ENCODE assay signal across 23 cellular contexts in genomic region chr14:73263606-73264005, GRCh38.
"Had no signal": no experiment of that assay in that cellular context is flagged by ENCODE, and none has a peak within 500 bp of the region (broad histone marks: within the 10 kb centered on the region; RNA-seq: fewer than 3 reads in every experiment).

No MANE protein-coding gene starts in this region.

- DNase-seq: activated CD4-positive, alpha-beta memory T cell treated with anti-CD3 and anti-CD28 coated beads for 36 hours; activated CD4-positive, alpha-beta T cell treated with anti-CD3 and anti-CD28 coated beads, Interleukin-2, amount 10 ng/mL, durations not matched to agents 24 days and 14 days; activated CD4-positive, CD25-positive, alpha-beta regulatory T cell treated with anti-CD3 and anti-CD28 coated beads, Interleukin-2, amount 50 U/mL, for 72 hours; activated CD8-positive, alpha-beta memory T cell treated with anti-CD3 and anti-CD28 coated beads, Interleukin-2, amount 50 U/mL, for 4 hours; activated gamma-delta T cell; activated naive CD4-positive, alpha-beta T cell treated with anti-CD3 and anti-CD28 coated beads, Interleukin-2, amount 10 ng/mL, durations not matched to agents 7 days and 5 days; activated naive CD8-positive, alpha-beta T cell treated with anti-CD3 and anti-CD28 coated beads, Interleukin-2, amount 10 ng/mL, durations not matched to agents 7 days and 5 days; activated T-cell treated with anti-CD3 and anti-CD28 coated beads, Interleukin-2, amount 50 U/mL, for 1 hour; dorsolateral prefrontal cortex; effector memory CD4-positive, alpha-beta T cell; islet precursor cell; left ventricle myocardium inferior; nephron progenitor cell; psoas muscle; sigmoid colon; small intestine; stimulated activated CD4-positive, alpha-beta T cell treated with anti-CD3 and anti-CD28 coated beads, Interleukin-4, amount 100 ng/mL, for 24 hours; stomach; T1000; thyroid gland had no signal

- H3K4me3 Mint-ChIP-seq: activated CD4-positive, alpha-beta memory T cell treated with anti-CD3 and anti-CD28 coated beads for 36 hours; activated CD4-positive, alpha-beta T cell treated with anti-CD3 and anti-CD28 coated beads, Interleukin-2, amount 10 ng/mL, durations not matched to agents 24 days and 14 days; activated naive CD4-positive, alpha-beta T cell treated with anti-CD3 and anti-CD28 coated beads, Interleukin-2, amount 10 ng/mL, durations not matched to agents 7 days and 5 days; activated naive CD8-positive, alpha-beta T cell treated with anti-CD3 and anti-CD28 coated beads, Interleukin-2, amount 10 ng/mL, durations not matched to agents 7 days and 5 days; brain; nephron progenitor cell; stimulated activated memory B cell treated with anti-CD40 and anti-IgM and Interleukin-4, amounts not matched to agents 10 μg/mL and 1 μg/mL and 100 μg/mL, for 72 hours had no signal

- ATAC-seq: psoas muscle; stimulated activated memory B cell treated with anti-CD40 and anti-IgM and Interleukin-4, amounts not matched to agents 10 μg/mL and 1 μg/mL and 100 μg/mL, for 72 hours had no signal

- H3K4me1 Mint-ChIP-seq: activated CD4-positive, alpha-beta T cell treated with anti-CD3 and anti-CD28 coated beads, Interleukin-2, amount 10 ng/mL, durations not matched to agents 24 days and 14 days; activated naive CD4-positive, alpha-beta T cell treated with anti-CD3 and anti-CD28 coated beads, Interleukin-2, amount 10 ng/mL, durations not matched to agents 7 days and 5 days; activated naive CD8-positive, alpha-beta T cell treated with anti-CD3 and anti-CD28 coated beads, Interleukin-2, amount 10 ng/mL, durations not matched to agents 7 days and 5 days; stimulated activated memory B cell treated with anti-CD40 and anti-IgM and Interleukin-4, amounts not matched to agents 10 μg/mL and 1 μg/mL and 100 μg/mL, for 72 hours had no signal

- H3K36me3 Mint-ChIP-seq: activated CD4-positive, alpha-beta memory T cell treated with anti-CD3 and anti-CD28 coated beads for 36 hours; activated naive CD4-positive, alpha-beta T cell treated with anti-CD3 and anti-CD28 coated beads, Interleukin-2, amount 10 ng/mL, durations not matched to agents 7 days and 5 days; activated naive CD8-positive, alpha-beta T cell treated with anti-CD3 and anti-CD28 coated beads, Interleukin-2, amount 10 ng/mL, durations not matched to agents 7 days and 5 days; brain; stimulated activated memory B cell treated with anti-CD40 and anti-IgM and Interleukin-4, amounts not matched to agents 10 μg/mL and 1 μg/mL and 100 μg/mL, for 72 hours had no signal

- FAIRE-seq: frontal cortex, small intestine had no signal

- H3K27ac Mint-ChIP-seq: activated CD4-positive, alpha-beta memory T cell treated with anti-CD3 and anti-CD28 coated beads for 36 hours; activated CD4-positive, alpha-beta T cell treated with anti-CD3 and anti-CD28 coated beads, Interleukin-2, amount 10 ng/mL, durations not matched to agents 24 days and 14 days; activated naive CD8-positive, alpha-beta T cell treated with anti-CD3 and anti-CD28 coated beads, Interleukin-2, amount 10 ng/mL, durations not matched to agents 7 days and 5 days; nephron progenitor cell; stimulated activated memory B cell treated with anti-CD40 and anti-IgM and Interleukin-4, amounts not matched to agents 10 μg/mL and 1 μg/mL and 100 μg/mL, for 72 hours had no signal

- H3K27me3 Mint-ChIP-seq: activated CD4-positive, alpha-beta memory T cell treated with anti-CD3 and anti-CD28 coated beads for 36 hours; activated CD4-positive, alpha-beta T cell treated with anti-CD3 and anti-CD28 coated beads, Interleukin-2, amount 10 ng/mL, durations not matched to agents 24 days and 14 days had no signal

- H3K9me3 Mint-ChIP-seq: activated CD4-positive, alpha-beta memory T cell treated with anti-CD3 and anti-CD28 coated beads for 36 hours; activated CD4-positive, alpha-beta T cell treated with anti-CD3 and anti-CD28 coated beads, Interleukin-2, amount 10 ng/mL, durations not matched to agents 24 days and 14 days; activated naive CD4-positive, alpha-beta T cell treated with anti-CD3 and anti-CD28 coated beads, Interleukin-2, amount 10 ng/mL, durations not matched to agents 7 days and 5 days; activated naive CD8-positive, alpha-beta T cell treated with anti-CD3 and anti-CD28 coated beads, Interleukin-2, amount 10 ng/mL, durations not matched to agents 7 days and 5 days; brain; nephron progenitor cell; stimulated activated memory B cell treated with anti-CD40 and anti-IgM and Interleukin-4, amounts not matched to agents 10 μg/mL and 1 μg/mL and 100 μg/mL, for 72 hours had no signal
